ENCODE assay signal across 1 cellular context in the genomic region with DNA sequence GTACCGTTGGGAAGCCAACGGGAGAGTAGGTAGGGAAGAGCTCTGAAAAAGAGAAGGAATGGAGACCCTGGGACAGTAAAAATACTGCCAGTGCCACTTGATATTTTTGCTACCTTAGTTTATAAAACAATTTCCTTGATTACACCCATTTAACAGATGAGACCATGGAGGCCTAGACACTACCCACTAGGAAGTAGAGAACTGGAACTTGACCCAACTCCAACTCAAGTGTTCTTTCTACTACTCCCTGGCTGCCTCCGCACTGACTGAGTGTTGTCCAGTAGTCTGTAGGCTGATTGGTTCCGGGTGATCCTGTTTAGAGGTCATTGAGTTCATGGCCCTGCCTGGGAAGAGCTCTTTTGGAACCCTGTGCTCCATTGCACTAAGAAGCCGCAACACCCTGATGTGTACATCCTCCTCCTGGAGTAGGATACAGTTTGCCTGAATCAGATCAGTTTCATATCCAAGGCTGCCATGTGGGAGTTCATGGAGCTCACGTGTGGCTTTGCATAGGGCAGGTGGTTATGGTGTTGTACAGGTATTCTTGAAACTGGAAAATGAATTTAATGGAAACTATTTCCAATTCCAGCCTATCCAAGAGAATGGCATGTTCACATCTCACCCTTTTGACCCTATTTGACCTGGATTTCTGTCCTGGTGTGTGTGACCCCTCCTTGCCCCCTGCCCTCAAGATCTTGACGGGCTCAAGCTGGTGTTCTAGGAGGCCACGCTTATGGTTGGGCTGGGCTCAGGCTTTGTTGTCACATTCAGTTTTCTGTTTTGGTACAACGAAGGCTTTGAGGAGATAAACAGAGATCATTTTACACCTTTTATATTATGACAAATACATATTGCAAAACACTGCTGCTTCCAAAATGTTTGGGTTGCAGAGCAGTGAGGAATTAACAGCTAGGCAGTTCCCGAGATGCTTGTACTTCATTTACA.
TF ChIP-seq lines count a peak whose summit lies in the region.

No MANE protein-coding gene starts in this region.

TF ChIP-seq in HEK293, 187 proteins besides CTCF, POLR2A, EP300 and RAD21 (continued from another document):
- TF ChIP-seq, protein P1, sequence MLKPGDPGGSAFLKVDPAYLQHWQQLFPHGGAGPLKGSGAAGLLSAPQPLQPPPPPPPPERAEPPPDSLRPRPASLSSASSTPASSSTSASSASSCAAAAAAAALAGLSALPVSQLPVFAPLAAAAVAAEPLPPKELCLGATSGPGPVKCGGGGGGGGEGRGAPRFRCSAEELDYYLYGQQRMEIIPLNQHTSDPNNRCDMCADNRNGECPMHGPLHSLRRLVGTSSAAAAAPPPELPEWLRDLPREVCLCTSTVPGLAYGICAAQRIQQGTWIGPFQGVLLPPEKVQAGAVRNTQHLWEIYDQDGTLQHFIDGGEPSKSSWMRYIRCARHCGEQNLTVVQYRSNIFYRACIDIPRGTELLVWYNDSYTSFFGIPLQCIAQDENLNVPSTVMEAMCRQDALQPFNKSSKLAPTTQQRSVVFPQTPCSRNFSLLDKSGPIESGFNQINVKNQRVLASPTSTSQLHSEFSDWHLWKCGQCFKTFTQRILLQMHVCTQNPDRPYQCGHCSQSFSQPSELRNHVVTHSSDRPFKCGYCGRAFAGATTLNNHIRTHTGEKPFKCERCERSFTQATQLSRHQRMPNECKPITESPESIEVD (tag by site-specific recombination; IDR thresholded peaks at IDR 0.05): peak; percentile 17; the same call in 1 of the 2 replicates
- no peak for TF ChIP-seq BCL11B (tag by site-specific recombination; IDR thresholded peaks at IDR 0.05; ENCODE audit: low read depth)
- TF ChIP-seq ZNF707 (tag by site-specific recombination; IDR thresholded peaks at IDR 0.05): no peak
- TF ChIP-seq, protein P2, sequence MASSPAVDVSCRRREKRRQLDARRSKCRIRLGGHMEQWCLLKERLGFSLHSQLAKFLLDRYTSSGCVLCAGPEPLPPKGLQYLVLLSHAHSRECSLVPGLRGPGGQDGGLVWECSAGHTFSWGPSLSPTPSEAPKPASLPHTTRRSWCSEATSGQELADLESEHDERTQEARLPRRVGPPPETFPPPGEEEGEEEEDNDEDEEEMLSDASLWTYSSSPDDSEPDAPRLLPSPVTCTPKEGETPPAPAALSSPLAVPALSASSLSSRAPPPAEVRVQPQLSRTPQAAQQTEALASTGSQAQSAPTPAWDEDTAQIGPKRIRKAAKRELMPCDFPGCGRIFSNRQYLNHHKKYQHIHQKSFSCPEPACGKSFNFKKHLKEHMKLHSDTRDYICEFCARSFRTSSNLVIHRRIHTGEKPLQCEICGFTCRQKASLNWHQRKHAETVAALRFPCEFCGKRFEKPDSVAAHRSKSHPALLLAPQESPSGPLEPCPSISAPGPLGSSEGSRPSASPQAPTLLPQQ (tag by site-specific recombination; IDR thresholded peaks at IDR 0.05): 0 out of 2 replicates have a peak, but pooled peaks have one; percentile 22
- no peak for TF ChIP-seq WT1 (tag by site-specific recombination; IDR thresholded peaks at IDR 0.05)
- no peak for TF ChIP-seq ZFP69B (tag by site-specific recombination; IDR thresholded peaks at IDR 0.05)
- no peak for TF ChIP-seq ZNF626 (tag by site-specific recombination; IDR thresholded peaks at IDR 0.05)
TF ChIP-seq in HEK293: peak in this region for 3.
